Comparison of ENCODE assay signal across 8 cellular contexts in genomic region chr14:55272922-55273321, GRCh38. TPM values are rescaled to one million over a fixed set of nuclear protein-coding genes. Genes with fewer than 3 reads are reported as not detected.
DNase-seq lines count a peak whose midpoint lies in the region; ATAC-seq, FAIRE-seq and TF ChIP-seq lines count a peak whose summit lies in the region.

No MANE protein-coding gene starts in this region.

- CTCF ChIA-PET in K562 (lab: Yijun Ruan, JAX; ENCODE audit: low intra/inter-chr PET ratio): no interaction called here

- H3K9me3 ChIP-seq in K562 (replicated peaks; ENCODE audit: control insufficient read depth, insufficient read depth, low read depth, low read length): no peaks in the 10 kb centered on the region

- no peak overlapping the region for H2AK5ac ChIP-seq in mesendoderm (ENCODE audit: low read length)

- no peaks in the 10 kb centered on the region for H4K20me1 ChIP-seq in K562 (replicated peaks; ENCODE audit: control insufficient read depth, insufficient read depth, low read length)

- H4K8ac ChIP-seq in mesendoderm (ENCODE audit: low read depth, low read length): no peak overlapping the region

- no peak for TF ChIP-seq EP300 in K562 (IDR thresholded peaks at IDR 0.05; ENCODE audit: low read length)

- peak overlapping the region; percentile 97 for H3K27ac Mint-ChIP-seq in mesothelial cell of epicardium

- no peak overlapping the region for H3K56ac ChIP-seq in mesendoderm (ENCODE audit: low read length)

- 6% methylated on average over 2 of the region's 2 CpGs for WGBS in K562 (ENCODE audit: insufficient coverage, low coverage, missing lambda C conversion rate)
- WGBS in mesendoderm (ENCODE audit: extremely low coverage, insufficient coverage, low lambda C conversion rate): no CpG with 5 or more reads among the region's 2 CpGs

- no peak overlapping the region for H3K4ac ChIP-seq in mesendoderm (ENCODE audit: low read depth, low read length)

- TF ChIP-seq RAD21 in K562 (CRISPR knock-in tag; conservative IDR thresholded peaks at IDR 0.05 in 1 of 2, IDR thresholded peaks at IDR 0.05 in 1 of 2): no peak

- H3K79me2 ChIP-seq in ACC112 (ENCODE audit: control insufficient read depth, insufficient read depth, low read length, unreplicated experiment) (peaks cover 62% of the 10 kb centered on the region), K562 (ENCODE audit: control insufficient read depth, insufficient read depth, low read length) (peaks cover 62% of the 10 kb centered on the region), mesendoderm (ENCODE audit: control insufficient read depth, insufficient read depth, low read length) (peaks cover 23% of the 10 kb centered on the region)

- H3K27me3 Mint-ChIP-seq in mesothelial cell of epicardium (ENCODE audit: low read depth): no peaks in the 10 kb centered on the region

- peak overlapping the region; percentile 100 for H3K4me3 ChIP-seq in ACC112 (ENCODE audit: low read depth, low read length)
- H3K4me3 ChIP-seq in HL-60 (replicated peaks; ENCODE audit: insufficient read depth, low read length): peak overlapping the region; percentile 95
- peak overlapping the region; percentile 76 for H3K4me3 ChIP-seq in K562
- H3K4me3 ChIP-seq in mesendoderm (ENCODE audit: low read length): no peak overlapping the region

- intact Hi-C loops in K562 (cut with micrococcal nuclease): loop anchor here (5.0 kb wide), 1 partner anchor 144 kb away; no protein-coding TSS in a partner anchor

- H3K4me1 ChIP-seq in ACC112 (ENCODE audit: control insufficient read depth, insufficient read depth, low read length, unreplicated experiment): peaks cover 26% of the 10 kb centered on the region
- H3K4me1 ChIP-seq in K562 (replicated peaks in 1 of 2; ENCODE audit: control insufficient read depth in 2 of 2, insufficient read depth in 2 of 2, low read length in 2 of 2): peaks cover 8 to 17% of the 10 kb centered on the region in 2 experiments; a peak in 4 of 5 replicates
- peaks cover 7% of the 10 kb centered on the region for H3K4me1 ChIP-seq in mesendoderm (ENCODE audit: control insufficient read depth, low read depth, low read length)

- H2BK5ac ChIP-seq in mesendoderm (ENCODE audit: low read length): no peak overlapping the region

- no peak for TF ChIP-seq POLR2A in K562 (conservative IDR thresholded peaks at IDR 0.05)

- no peak overlapping the region for H4K5ac ChIP-seq in mesendoderm (ENCODE audit: low read length)

- H3K23ac ChIP-seq in mesendoderm (ENCODE audit: low read length): no peak overlapping the region

- no peaks in the 10 kb centered on the region for H3K9me1 ChIP-seq in K562 (ENCODE audit: control insufficient read depth, insufficient read depth, low read length)

- no peaks in the 10 kb centered on the region for H3K9me3 Mint-ChIP-seq in mesothelial cell of epicardium

- no peak overlapping the region for H2BK15ac ChIP-seq in mesendoderm (replicated peaks; ENCODE audit: low read depth)

- H3K79me1 ChIP-seq in mesendoderm (ENCODE audit: low read length): peaks cover 5% of the 10 kb centered on the region

- no peaks in the 10 kb centered on the region for H3K27me3 ChIP-seq in ACC112 (ENCODE audit: insufficient read depth, low read length)
- H3K27me3 ChIP-seq in HL-60 (ENCODE audit: insufficient read depth, poor library complexity, severe bottlenecking): no peaks in the 10 kb centered on the region
- no peaks in the 10 kb centered on the region for H3K27me3 ChIP-seq in K562 (ENCODE audit: control insufficient read depth in 2 of 2, insufficient read depth in 2 of 2, low read length in 2 of 2)
- H3K27me3 ChIP-seq in mesendoderm (ENCODE audit: insufficient read depth, low read length, poor library complexity): no peaks in the 10 kb centered on the region

- H3K4me1 Mint-ChIP-seq in mesothelial cell of epicardium: peaks cover 65% of the 10 kb centered on the region

- H3K4me3 Mint-ChIP-seq in mesothelial cell of epicardium: peak overlapping the region; percentile 90

- H3K9ac ChIP-seq in K562 (ENCODE audit: insufficient read depth in 1 of 2, low read depth in 2 of 2, low read length in 2 of 2) (peak overlapping the region in 1 of 2 experiments; percentile 95; a peak in 3 of 4 replicates), mesendoderm (ENCODE audit: low read length) (no peak overlapping the region)

- H3K4me2 ChIP-seq in K562 (ENCODE audit: insufficient read depth, low read length) (peak overlapping the region; percentile 94), mesendoderm (ENCODE audit: low read length) (no peak overlapping the region)

- H3K36me3 ChIP-seq in ACC112 (ENCODE audit: insufficient read depth, low read length) (no peaks in the 10 kb centered on the region), K562 (ENCODE audit: control insufficient read depth, insufficient read depth, low read length) (no peaks in the 10 kb centered on the region; the same call in 2 of the 3 replicates), mesendoderm (ENCODE audit: control insufficient read depth, insufficient read depth, low read length) (no peaks in the 10 kb centered on the region)

- no peaks in the 10 kb centered on the region for H3K36me3 Mint-ChIP-seq in mesothelial cell of epicardium

- no peak for TF ChIP-seq CTCF in HL-60 (IDR thresholded peaks at IDR 0.05; ENCODE audit: insufficient read depth, low read length)
- no peak for TF ChIP-seq CTCF in K562 (IDR thresholded peaks at IDR 0.05 in 2 of 3, conservative IDR thresholded peaks at IDR 0.05 in 1 of 3; ENCODE audit: insufficient read depth in 2 of 3, low read depth in 1 of 3, low read length in 3 of 3)
- TF ChIP-seq CTCF in mesothelial cell of epicardium (IDR thresholded peaks at IDR 0.05; ENCODE audit: unreplicated experiment): no peak

- in situ Hi-C loops in K562 (cut with MboI): no loop called here
- in situ Hi-C loops in ACHN (cut with HindIII; ENCODE audit: low pct_ligation_motif_present, low pct_unique_long_range_greater_than_20kb, low sequenced_read_pairs): no loop called here

- ATAC-seq in K562 (no peak), GM18520 (IDR thresholded peaks at IDR 0.05; ENCODE audit: unreplicated experiment) (no peak)

- POLR2A ChIA-PET in K562 (lab: Yijun Ruan, JAX): interaction anchor here (0.6 to 2.4 kb wide), 6 partner anchors 8 to 170 kb away, joined by 3 to 8 read pairs (median 3); no protein-coding TSS in a partner anchor

- FAIRE-seq in K562 (lab: Jason Lieb, UNC): no peak

- no peak overlapping the region for H2BK120ac ChIP-seq in mesendoderm (ENCODE audit: low read depth, low read length)

- DNase-seq in HL-60 (ENCODE audit: low read depth in 1 of 2, low spot score in 1 of 2) (no peak), K562 (ENCODE audit: extremely low read depth in 1 of 4, low spot score in 3 of 4) (no peak), mesothelial cell of epicardium (ENCODE audit: low spot score in 2 of 2, unreplicated experiment in 2 of 2) (no peak), mesendoderm (no peak), ACHN (no peak), LoVo (ENCODE audit: low spot score) (no peak)

- H2AFZ ChIP-seq in ACC112 (ENCODE audit: low read length, unreplicated experiment) (no peak overlapping the region), K562 (ENCODE audit: low read depth, low read length) (no peak overlapping the region)

- no peak overlapping the region for H3K18ac ChIP-seq in mesendoderm (ENCODE audit: low read length)

- no peak overlapping the region for H3K27ac ChIP-seq in ACC112 (ENCODE audit: low read depth, low read length)
- H3K27ac ChIP-seq in HL-60 (replicated peaks): peak overlapping the region; percentile 93; the same call in 1 of the 2 replicates
- H3K27ac ChIP-seq in K562 (ENCODE audit: extremely low read depth, low read depth, low read length): peak overlapping the region; percentile 96
- H3K27ac ChIP-seq in mesendoderm (ENCODE audit: low read depth, low read length): no peak overlapping the region

- TSS peak; percentile 46 for BruUV-seq in K562 (replicated peaks; lab: Mats Ljungman, UMichigan)

TF ChIP-seq in K562, 482 proteins besides CTCF, POLR2A, EP300 and RAD21:
- TF ChIP-seq HMBOX1 (IDR thresholded peaks at IDR 0.05): peak; percentile 49; the same call in 1 of the 2 replicates
- no peak for TF ChIP-seq ZNF436 (CRISPR knock-in tag; IDR thresholded peaks at IDR 0.05)

RNA-seq across cellular contexts. Expression of gene FBXO34, which starts 1.7 kb away (rescaled TPM):
- 20.0 and 27.1 TPM in 2 replicates for total RNA-seq in K562 (2011; cell fraction: chromatin; rRNA removed; ENCODE audit: low replicate concordance)
- 14.5 and 16.6 TPM in 2 replicates for total RNA-seq in K562 (2011; cell fraction: nucleolus; rRNA removed)
- 13.1 and 15.4 TPM in 2 replicates for total RNA-seq in K562 (2011; cell fraction: nucleoplasm; rRNA removed)
- 14.0 and 15.1 TPM in 2 replicates for total RNA-seq in K562 (2014; rRNA removed)
- 19.0 and 21.2 TPM in 2 replicates for total RNA-seq in K562 (2014; rRNA removed; fragmentation: Illumina TruSeq; extraction: Trizol)
- total RNA-seq in K562 (2015; rRNA removed; fragmentation: Illumina TruSeq; extraction: Trizol): 17.1 and 18.0 TPM in 2 replicates
- 16.5 and 16.9 TPM in 2 replicates for total RNA-seq in K562 (2021)
- polyA plus RNA-seq in K562 (2011; rRNA removed): 20.4 and 24.9 TPM in 2 replicates
- 10.5 and 13.3 TPM in 2 replicates for polyA plus RNA-seq in K562 (2011; cell fraction: cytosol; rRNA removed)
- polyA plus RNA-seq in K562 (2011; cell fraction: nucleus; rRNA removed): 14.1 and 45.0 TPM in 2 replicates
- polyA plus RNA-seq in K562 (2012): 13.0 and 13.2 TPM in 2 replicates
- polyA plus RNA-seq in K562 (2014; fragmentation: Illumina TruSeq; extraction: Trizol): 13.3 and 16.2 TPM in 2 replicates
- 10 to 100 TPM in 1 of 2 experiments, 1 to 10 TPM in 1; 6.3 to 10.8 TPM for polyA plus RNA-seq in K562 (2014; fragmentation: Nextera tagmentation; extraction: Ambion mirVana)
- polyA plus RNA-seq in K562 (2014; rRNA removed): 15.3 and 15.9 TPM in 2 replicates
- 27.0 and 33.6 TPM in 2 replicates for polyA minus RNA-seq in K562 (2011; rRNA and poly(A)+ RNA removed)
- 8.1 and 13.3 TPM in 2 replicates for polyA minus RNA-seq in K562 (2011; cell fraction: cytosol; rRNA and poly(A)+ RNA removed)
- 9.3 and 31.9 TPM in 2 replicates for polyA minus RNA-seq in K562 (2011; cell fraction: nucleus; rRNA and poly(A)+ RNA removed)
- 35.9 to 38.7 TPM (median 38.0 TPM) in 3 replicates for total RNA-seq in mesothelial cell of epicardium
- 8.4 TPM for polyA plus RNA-seq in mesendoderm (2013, experiment 1 of 2)
- 8.6 TPM for polyA plus RNA-seq in mesendoderm (2013, experiment 2 of 2)

Comparison
In these comparisons a context has a peak if more than half of its experiments do, and no peak if none do; other contexts are left out.
1. H3K27ac ChIP-seq: peak in HL-60 (single experiment) and K562 (single experiment); none in ACC112 (single experiment) and mesendoderm (single experiment).